In the genomic region with DNA sequence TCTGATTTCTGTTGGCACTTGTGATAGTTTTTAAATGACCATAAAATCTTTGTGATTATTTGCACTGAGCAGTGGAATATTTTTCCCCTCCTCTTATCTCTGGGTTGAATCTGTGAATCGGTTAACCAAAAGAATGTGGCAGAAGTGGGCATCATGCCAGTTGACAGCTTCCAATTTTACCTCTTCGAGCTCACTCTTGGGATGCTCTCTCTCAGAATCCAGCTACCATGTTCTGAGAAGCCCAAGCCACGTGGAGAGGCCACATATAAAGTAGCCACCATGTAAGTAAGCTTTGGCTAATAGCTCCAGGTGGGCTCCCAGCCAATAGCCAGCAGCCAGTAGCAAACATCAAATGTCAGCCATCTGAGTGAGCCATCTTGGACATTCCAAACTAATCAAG, we compare ENCODE assay signal across 23 cellular contexts. TPM values are rescaled to one million over a fixed set of nuclear protein-coding genes. Genes with fewer than 3 reads are reported as not detected.
DNase-seq lines count a peak whose midpoint lies in the region; ATAC-seq and TF ChIP-seq lines count a peak whose summit lies in the region.
"Had no signal": no experiment of that assay in that cellular context is flagged by ENCODE, and none has a peak within 500 bp of the region (broad histone marks: within the 10 kb centered on the region; RNA-seq: fewer than 3 reads in every experiment).

No MANE protein-coding gene starts in this region.

- H3K9me3 ChIP-seq in SU-DHL-6 (ENCODE audit: insufficient read depth, low read length) (no peaks in the 10 kb centered on the region), GM23248 (ENCODE audit: low read depth) (no peaks in the 10 kb centered on the region)
- H3K9me3 ChIP-seq: mucosa of descending colon, psoas muscle, thyroid gland had no signal

- H3K79me2 ChIP-seq in SU-DHL-6 (ENCODE audit: insufficient read depth, low read length): no peaks in the 10 kb centered on the region
- no peaks in the 10 kb centered on the region for H3K79me2 ChIP-seq in GM23248 (ENCODE audit: insufficient read depth)

- H2AFZ ChIP-seq in SU-DHL-6 (ENCODE audit: low read depth, low read length, severe bottlenecking) (peak overlapping the region; percentile 18), GM23248 (no peak overlapping the region)

- no peaks in the 10 kb centered on the region for H3K9me2 ChIP-seq in SU-DHL-6 (replicated peaks; ENCODE audit: insufficient read depth, low read length)
- H3K9me2 ChIP-seq in GM23248 (ENCODE audit: insufficient read depth): no peaks in the 10 kb centered on the region

- in situ Hi-C loops in KBM-7 (cut with MboI; ENCODE audit: low pct_unique_long_range_greater_than_20kb, low sequenced_read_pairs): no loop called here
- in situ Hi-C loops in GM23248 (cut with MboI): no loop called here

- H3K4me3 ChIP-seq in SU-DHL-6 (ENCODE audit: insufficient read depth, low read length, poor library complexity, severe bottlenecking) (no peak overlapping the region), GM23248 (no peak overlapping the region)
- H3K4me3 ChIP-seq: mucosa of descending colon, psoas muscle, thyroid gland had no signal

- H3K4me1 ChIP-seq in GM23248 (ENCODE audit: insufficient read depth): no peaks in the 10 kb centered on the region
- H3K4me1 ChIP-seq: psoas muscle, thyroid gland had no signal

- H3F3A ChIP-seq in SU-DHL-6 (ENCODE audit: insufficient read depth) (peaks cover 36% of the 10 kb centered on the region), GM23248 (ENCODE audit: insufficient read depth) (no peaks in the 10 kb centered on the region)

- no peak for TF ChIP-seq CTCF in SU-DHL-6 (IDR thresholded peaks at IDR 0.05; ENCODE audit: insufficient read depth, low read length, poor library complexity, severe bottlenecking)

- 40 to 41% methylated on average over 3 of the region's 3 CpGs for WGBS in GM23248 (ENCODE audit: low coverage in 1 of 2, low lambda C conversion rate in 2 of 2, missing lambda C conversion rate in 2 of 2), 2 experiments

- H3K27ac ChIP-seq in SU-DHL-6 (ENCODE audit: low read depth, low read length): peak overlapping the region; percentile 98; the same call in 1 of the 2 replicates
- no peak overlapping the region for H3K27ac ChIP-seq in GM23248
- H3K27ac ChIP-seq: psoas muscle, thyroid gland had no signal

- H3K4me2 ChIP-seq in SU-DHL-6 (ENCODE audit: low read depth, low read length, poor library complexity, severe bottlenecking): no peak overlapping the region
- H3K4me2 ChIP-seq in GM23248 (ENCODE audit: unreplicated experiment): no peak overlapping the region

- H3K36me3 ChIP-seq in SU-DHL-6 (ENCODE audit: low read length) (no peaks in the 10 kb centered on the region), GM23248 (ENCODE audit: low read depth) (no peaks in the 10 kb centered on the region)
- H3K36me3 ChIP-seq: thyroid gland had no signal

- DNase-seq in EH (ENCODE audit: low read depth) (peak; percentile 38), KBM-7 (peak; percentile 45), kidney tubule cell (ENCODE audit: low spot score) (peak; percentile 24), GM23248 (no peak), NCI-H2171 treated with DMSO at 0.1 percent for 48 hours (lab: John Stamatoyannopoulos, UW) (no peak)
- DNase-seq: activated CD8-positive, alpha-beta memory T cell treated with anti-CD3 and anti-CD28 coated beads, Interleukin-2, amount 50 U/mL, for 4 hours; activated naive CD8-positive, alpha-beta T cell treated with anti-CD3 and anti-CD28 coated beads, Interleukin-2, amount 50 U/mL, for 24 hours; CD8-positive, alpha-beta memory T cell; dermis blood vessel endothelial cell; DMS79 treated with DMSO at 0.1 percent for 48 hours; head of caudate nucleus; IMR-90; left ventricle myocardium superior; mucosa of descending colon; NCI-H2029; psoas muscle; small intestine; stimulated activated CD4-positive, alpha-beta T cell treated with anti-CD3 and anti-CD28 coated beads, Interleukin-4, amount 100 ng/mL, for 1 hour; stimulated activated naive CD8-positive, alpha-beta T cell treated with anti-CD3 and anti-CD28 coated beads, Interleukin-15, Interleukin-2, amounts not matched to agents 100 U/mL and 50 U/mL, for 24 hours; T-helper 17 cell; thyroid gland had no signal

- H3K9ac ChIP-seq in SU-DHL-6 (ENCODE audit: low read length) (no peak overlapping the region), GM23248 (no peak overlapping the region)

- no peaks in the 10 kb centered on the region for H4K20me1 ChIP-seq in SU-DHL-6 (ENCODE audit: low read depth, low read length)
- H4K20me1 ChIP-seq in GM23248 (ENCODE audit: insufficient read depth): no peaks in the 10 kb centered on the region

- no peak for ATAC-seq in HG02973 (IDR thresholded peaks at IDR 0.05; ENCODE audit: unreplicated experiment)
- ATAC-seq: activated naive CD8-positive, alpha-beta T cell treated with anti-CD3 and anti-CD28 coated beads, Interleukin-2, amount 50 U/mL, for 24 hours; left ventricle myocardium superior; mucosa of descending colon; psoas muscle; stimulated activated naive CD8-positive, alpha-beta T cell treated with anti-CD3 and anti-CD28 coated beads, Interleukin-15, Interleukin-2, amounts not matched to agents 100 U/mL and 50 U/mL, for 24 hours; T-helper 17 cell had no signal

- H3K27me3 ChIP-seq in SU-DHL-6 (ENCODE audit: low read length): no peaks in the 10 kb centered on the region
- H3K27me3 ChIP-seq in GM23248 (replicated peaks; ENCODE audit: insufficient read depth): no peaks in the 10 kb centered on the region
- H3K27me3 ChIP-seq: thyroid gland had no signal

RNA-seq across cellular contexts. Expression of a gene that starts 12.9 kb away (rescaled TPM):
- total RNA-seq in GM23248 (2014; rRNA removed; shearing (Covaris generic)): 23.7 and 63.7 TPM in 2 replicates
- polyA plus RNA-seq in GM23248 (2016; fragmentation: Nextera tagmentation; extraction: Ambion mirVana): 15.9 and 17.3 TPM in 2 replicates

Comparison
In these comparisons a context has a peak if more than half of its experiments do, and no peak if none do; other contexts are left out.
1. DNase-seq: peak in EH (single experiment), KBM-7 (single experiment) and kidney tubule cell (single experiment); none in GM23248 (single experiment) and NCI-H2171 treated with DMSO at 0.1 percent for 48 hours (single experiment).